ENCODE assay signal across 19 cellular contexts in the genomic region with DNA sequence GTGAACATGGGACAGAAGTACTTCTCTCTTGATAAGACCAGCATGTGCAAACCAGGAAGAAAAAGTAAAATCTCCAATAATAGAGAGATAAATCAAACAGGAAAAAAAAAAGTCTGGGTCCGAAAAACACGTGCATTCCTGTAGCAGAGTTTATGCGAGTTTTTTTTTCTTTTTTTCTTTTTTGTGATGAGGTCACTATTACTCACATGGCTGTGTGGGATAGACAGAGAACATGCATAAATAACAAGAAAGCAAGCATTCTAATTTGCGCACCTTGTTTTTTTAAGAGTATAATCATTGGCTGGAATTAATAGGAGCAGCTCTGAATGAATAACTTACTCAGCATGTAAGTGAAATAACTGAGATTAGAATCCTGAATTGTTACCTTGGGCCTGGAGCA.
DNase-seq lines count a peak whose midpoint lies in the region; ATAC-seq and TF ChIP-seq lines count a peak whose summit lies in the region.
"Had no signal": no experiment of that assay in that cellular context is flagged by ENCODE, and none has a peak within 500 bp of the region (broad histone marks: within the 10 kb centered on the region; RNA-seq: fewer than 3 reads in every experiment).

No MANE protein-coding gene starts in this region.

- POLR2A ChIA-PET in HCT116 (lab: Charles Lee) = no interaction called here

- H3K27me3 Mint-ChIP-seq in endothelial cell (ENCODE audit: unreplicated experiment) (peaks cover 2% of the 10 kb centered on the region), natural killer cell (ENCODE audit: low read depth in 2 of 2) (peaks cover 10 to 30% of the 10 kb centered on the region in 2 donors)

- ATAC-seq in HCT116 (no peak), HG02981 (IDR thresholded peaks at IDR 0.05; ENCODE audit: unreplicated experiment) (no peak), natural killer cell (no peak)
- ATAC-seq: activated naive CD4-positive, alpha-beta T cell treated with anti-CD3 and anti-CD28 coated beads, Interleukin-2, amount 50 U/mL, for 72 hours; Right ventricle myocardium inferior had no signal

- no peak overlapping the region for H3K27ac ChIP-seq in HCT116 (ENCODE audit: low read depth, low read length)

- H3K9ac ChIP-seq in HCT116 (ENCODE audit: low read length) = peak overlapping the region; percentile 34

- intact Hi-C loops in HCT116 (cut with micrococcal nuclease) (no loop called here), natural killer cell (cut with micrococcal nuclease) (no loop called here)

- H3K27ac Mint-ChIP-seq in endothelial cell (ENCODE audit: unreplicated experiment) = no peak overlapping the region
- H3K27ac Mint-ChIP-seq in natural killer cell = no peak overlapping the region
- H3K27ac Mint-ChIP-seq: activated naive CD4-positive, alpha-beta T cell treated with anti-CD3 and anti-CD28 coated beads, Interleukin-2, amount 50 U/mL, for 72 hours; T-helper 2 cell treated with Interferon-gamma antibody and Interleukin-4, amounts not matched to agents 5 μg/mL and 100 μg/mL, for 36 hours had no signal

- H2AFZ ChIP-seq in HCT116 (ENCODE audit: low read depth, low read length, poor library complexity, severe bottlenecking) = peak overlapping the region; percentile 99

- no peak for TF ChIP-seq RAD21 in HCT116 (IDR thresholded peaks at IDR 0.05; ENCODE audit: low read depth)

- H3K27me3 ChIP-seq in HCT116 (ENCODE audit: insufficient read depth, low read length) = no peaks in the 10 kb centered on the region
- H3K27me3 ChIP-seq: MG63 had no signal

- H3K9me3 ChIP-seq in HCT116 (ENCODE audit: control insufficient read depth in 1 of 2, insufficient read depth in 1 of 2, low read depth in 1 of 2, low read length in 2 of 2) = no peaks in the 10 kb centered on the region
- H3K9me3 ChIP-seq: BE2C, MG63 had no signal

- no peaks in the 10 kb centered on the region for H3K36me3 ChIP-seq in HCT116 (ENCODE audit: control insufficient read depth in 1 of 2, insufficient read depth in 2 of 2, low read length in 2 of 2)
- H3K36me3 ChIP-seq: BE2C, MG63 had no signal

- H3K4me3 Mint-ChIP-seq in endothelial cell (ENCODE audit: unreplicated experiment) (no peak overlapping the region), natural killer cell (no peak overlapping the region)
- H3K4me3 Mint-ChIP-seq: T-helper 2 cell treated with Interferon-gamma antibody and Interleukin-4, amounts not matched to agents 5 μg/mL and 100 μg/mL, for 36 hours had no signal

- CTCF ChIA-PET in HCT116 (lab: Charles Lee) = no interaction called here

- no peaks in the 10 kb centered on the region for H4K20me1 ChIP-seq in HCT116 (ENCODE audit: insufficient read depth)

- TF ChIP-seq CTCF in HCT116 (IDR thresholded peaks at IDR 0.05 in 2 of 3, conservative IDR thresholded peaks at IDR 0.05 in 1 of 3; ENCODE audit: borderline replicate concordance in 1 of 3, insufficient read depth in 1 of 3, low read depth in 2 of 3, low read length in 2 of 3) (no peak), endothelial cell (IDR thresholded peaks at IDR 0.05; ENCODE audit: unreplicated experiment) (no peak), natural killer cell (IDR thresholded peaks at IDR 0.05) (no peak)

- peak overlapping the region; percentile 76 for H3K4me2 ChIP-seq in HCT116 (ENCODE audit: low read length)

- H3K79me2 ChIP-seq in HCT116 (ENCODE audit: insufficient read depth, low read length) = no peaks in the 10 kb centered on the region

- H3K4me1 ChIP-seq in HCT116 (ENCODE audit: control insufficient read depth in 1 of 2, insufficient read depth in 2 of 2, low read length in 2 of 2) = peaks cover 0 to 25% of the 10 kb centered on the region in 2 experiments; a peak in 3 of 4 replicates
- H3K4me1 ChIP-seq: BE2C had no signal

- H3K9me2 ChIP-seq in HCT116 (ENCODE audit: insufficient read depth) = no peaks in the 10 kb centered on the region

- H3K36me3 Mint-ChIP-seq in endothelial cell (ENCODE audit: low read depth, unreplicated experiment) (no peaks in the 10 kb centered on the region), natural killer cell (no peaks in the 10 kb centered on the region)

- TF ChIP-seq POLR2A in HCT116 (IDR thresholded peaks at IDR 0.05; ENCODE audit: borderline replicate concordance, extremely low read depth, insufficient read depth, insufficient read length) = no peak

- no peaks in the 10 kb centered on the region for H3K9me3 Mint-ChIP-seq in endothelial cell (ENCODE audit: unreplicated experiment)
- H3K9me3 Mint-ChIP-seq in natural killer cell = no peaks in the 10 kb centered on the region
- H3K9me3 Mint-ChIP-seq: T-helper 2 cell treated with Interferon-gamma antibody and Interleukin-4, amounts not matched to agents 5 μg/mL and 100 μg/mL, for 36 hours had no signal

- no TSS peak for BruUV-seq in HCT116 (replicated peaks; lab: Mats Ljungman, UMichigan)

- H3K4me3 ChIP-seq in HCT116 (replicated peaks in 1 of 2; ENCODE audit: low read depth in 1 of 2, low read length in 2 of 2) = peak overlapping the region; percentile 6 to 35; a peak in 3 of 4 replicates
- H3K4me3 ChIP-seq: MG63 had no signal

- RAD21 ChIA-PET in HCT116 (lab: Charles Lee; ENCODE audit: low non-redundant PET in 1 of 2, low total read pairs in 2 of 2, uncharacterized antibody in 2 of 2, unreplicated experiment in 2 of 2) = no interaction called here

- DNase-seq in HCT116 (ENCODE audit: low read depth, low spot score) (no peak), amniotic epithelial cell (ENCODE audit: low read depth) (peak; percentile 34), glomerular visceral epithelial cell (ENCODE audit: extremely low spot score) (peak; percentile 33), renal cortical epithelial cell (ENCODE audit: low read depth) (peak; percentile 98), NCI-H82 treated with DMSO at 0.1 percent for 48 hours (lab: John Stamatoyannopoulos, UW; ENCODE audit: unreplicated experiment) (no peak), endothelial cell (ENCODE audit: low spot score) (no peak), natural killer cell (no peak)
- DNase-seq: activated CD4-positive, alpha-beta T cell treated with anti-CD3 and anti-CD28 coated beads for 4 hours; activated T-cell treated with anti-CD3 and anti-CD28 coated beads, Interleukin-2, amount 50 U/mL, for 1 hour; BE2C; midbrain; NCI-H2107; occipital lobe; stimulated activated CD4-positive, alpha-beta T cell treated with anti-CD3 and anti-CD28 coated beads, Interleukin-12 subunit alpha, Interleukin-12 subunit beta, amount 100 ng/mL, for 4 hours had no signal

- H3K4me1 Mint-ChIP-seq in endothelial cell (ENCODE audit: unreplicated experiment) (peaks cover 23% of the 10 kb centered on the region), natural killer cell (no peaks in the 10 kb centered on the region)

TF ChIP-seq in HCT116, 20 proteins besides CTCF, POLR2A, EP300 and RAD21:
- TF ChIP-seq ZFX (IDR thresholded peaks at IDR 0.05) (no peak), FOSL1 (IDR thresholded peaks at IDR 0.05; ENCODE audit: low read depth) (0 out of 2 replicates have a peak, but pooled peaks have one; percentile 18)

Comparison
In these comparisons a context has a peak if more than half of its experiments do, and no peak if none do; other contexts are left out.
1. DNase-seq: peak in amniotic epithelial cell (single experiment), glomerular visceral epithelial cell (single experiment) and renal cortical epithelial cell (single experiment); none in HCT116 (single experiment), NCI-H82 treated with DMSO at 0.1 percent for 48 hours (single experiment), endothelial cell (single experiment) and natural killer cell (single experiment).